ENCODE assay signal across 1 cellular context in genomic region chr2:216653093-216653799, GRCh38.
A peak's percentile ranks its signal among the peaks of the same experiment; 100 is the strongest.
TF ChIP-seq lines count a peak whose summit lies in the region.

No MANE protein-coding gene starts in this region.

TF ChIP-seq in K562, 482 proteins besides CTCF, POLR2A, EP300 and RAD21:
- TF ChIP-seq, protein P1, sequence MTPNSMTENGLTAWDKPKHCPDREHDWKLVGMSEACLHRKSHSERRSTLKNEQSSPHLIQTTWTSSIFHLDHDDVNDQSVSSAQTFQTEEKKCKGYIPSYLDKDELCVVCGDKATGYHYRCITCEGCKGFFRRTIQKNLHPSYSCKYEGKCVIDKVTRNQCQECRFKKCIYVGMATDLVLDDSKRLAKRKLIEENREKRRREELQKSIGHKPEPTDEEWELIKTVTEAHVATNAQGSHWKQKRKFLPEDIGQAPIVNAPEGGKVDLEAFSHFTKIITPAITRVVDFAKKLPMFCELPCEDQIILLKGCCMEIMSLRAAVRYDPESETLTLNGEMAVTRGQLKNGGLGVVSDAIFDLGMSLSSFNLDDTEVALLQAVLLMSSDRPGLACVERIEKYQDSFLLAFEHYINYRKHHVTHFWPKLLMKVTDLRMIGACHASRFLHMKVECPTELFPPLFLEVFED (CRISPR knock-in tag; conservative IDR thresholded peaks at IDR 0.05) = no peak
- TF ChIP-seq RBM25 (IDR thresholded peaks at IDR 0.05; ENCODE audit: low read depth, low read length, severe bottlenecking) = peak; percentile 21
TF ChIP-seq in K562: peak in this region for 1.
